In the genomic region with DNA sequence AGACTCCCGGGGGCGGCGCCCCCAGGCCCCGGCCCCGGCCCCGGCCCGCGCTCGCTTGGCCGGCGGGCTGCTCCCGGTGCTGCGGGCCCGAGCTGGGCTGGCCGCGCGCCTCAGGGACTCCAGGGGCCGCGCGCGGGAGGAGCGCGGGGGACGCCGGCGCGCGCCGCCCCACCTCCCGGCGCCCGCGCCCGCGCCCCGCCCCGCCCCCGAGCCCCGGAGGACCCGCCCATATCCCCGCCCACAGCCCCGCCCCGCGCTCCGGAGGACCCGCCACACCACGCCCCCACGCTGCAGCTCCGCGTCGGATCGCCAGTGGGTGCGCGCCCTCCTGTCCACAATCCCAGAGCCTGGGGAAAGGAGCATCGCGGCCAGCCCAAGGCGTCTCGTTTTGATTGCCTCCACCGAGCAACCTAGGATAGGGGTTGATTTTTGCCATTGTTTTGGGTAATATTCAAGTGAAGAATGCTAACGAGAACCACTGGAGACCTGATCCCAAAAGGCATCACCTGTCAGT, we compare ENCODE assay signal across 8 cellular contexts. TPM values are rescaled to one million over a fixed set of nuclear protein-coding genes. Genes with fewer than 3 reads are reported as not detected.
DNase-seq lines count a peak whose midpoint lies in the region; ATAC-seq and TF ChIP-seq lines count a peak whose summit lies in the region.

A gene with protein sequence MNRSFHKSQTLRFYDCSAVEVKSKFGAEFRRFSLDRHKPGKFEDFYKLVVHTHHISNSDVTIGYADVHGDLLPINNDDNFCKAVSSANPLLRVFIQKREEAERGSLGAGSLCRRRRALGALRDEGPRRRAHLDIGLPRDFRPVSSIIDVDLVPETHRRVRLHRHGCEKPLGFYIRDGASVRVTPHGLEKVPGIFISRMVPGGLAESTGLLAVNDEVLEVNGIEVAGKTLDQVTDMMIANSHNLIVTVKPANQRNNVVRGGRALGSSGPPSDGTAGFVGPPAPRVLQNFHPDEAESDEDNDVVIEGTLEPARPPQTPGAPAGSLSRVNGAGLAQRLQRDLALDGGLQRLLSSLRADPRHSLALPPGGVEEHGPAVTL (minus strand): TSS at position 112 of the 514 bp plus-strand sequence. CDS start 166 bp downstream, outside the sequence.

- H3K27ac Mint-ChIP-seq in progenitor cell of endocrine pancreas, result no peak within 1 kb of the TSS

- no peaks in the 10 kb centered on the region for H3K79me2 ChIP-seq in Loucy (ENCODE audit: insufficient read depth, low read length)

- H3K4me3 ChIP-seq in Loucy (ENCODE audit: low read length, poor library complexity, severe bottlenecking), result peak within 1 kb of the TSS; percentile 70
- peak within 1 kb of the TSS; percentile 80 to 84 (median 82) for H3K4me3 ChIP-seq in upper lobe of left lung

- H3K36me3 ChIP-seq in Loucy (ENCODE audit: insufficient read depth, low read length) (no peaks in the 10 kb centered on the region), upper lobe of left lung (no peaks in the 10 kb centered on the region)

- no peaks in the 10 kb centered on the region for H3K9me3 Mint-ChIP-seq in progenitor cell of endocrine pancreas (ENCODE audit: low read depth)

- no peak for TF ChIP-seq EP300 in upper lobe of left lung (IDR thresholded peaks at IDR 0.05)

- H3K27me3 ChIP-seq in Loucy (ENCODE audit: insufficient read depth, low read length, poor library complexity, severe bottlenecking), result no peaks in the 10 kb centered on the region
- H3K27me3 ChIP-seq in upper lobe of left lung, result peaks cover 0 to 13% (median 4%) of the 10 kb centered on the region in 4 donors

- H3K4me1 ChIP-seq in Loucy (ENCODE audit: insufficient read depth, low read length, poor library complexity, severe bottlenecking) (peaks cover 37% of the 10 kb centered on the region), upper lobe of left lung (peaks cover 9 to 18% (median 15%) of the 10 kb centered on the region in 4 donors)

- H3K27ac ChIP-seq in upper lobe of left lung, result peak within 1 kb of the TSS; percentile 15 to 71 (median 35)

- no peaks in the 10 kb centered on the region for H3K36me3 Mint-ChIP-seq in progenitor cell of endocrine pancreas (ENCODE audit: insufficient read depth)

- H3F3A ChIP-seq in Loucy (ENCODE audit: low read depth), result no peaks in the 10 kb centered on the region

- no peaks in the 10 kb centered on the region for H4K20me1 ChIP-seq in Loucy (ENCODE audit: insufficient read depth, low read length, poor library complexity, severe bottlenecking)

- DNase-seq in COLO668 (lab: John Stamatoyannopoulos, UW; ENCODE audit: unreplicated experiment) (peak; percentile 73), SKM-1 (lab: John Stamatoyannopoulos, UW; ENCODE audit: unreplicated experiment) (peak; percentile 28), amniotic epithelial cell (ENCODE audit: low read depth) (peak; percentile 51), left ventricle myocardium superior (peak; percentile 91), progenitor cell of endocrine pancreas (ENCODE audit: low spot score, unreplicated experiment) (peak; percentile 66), upper lobe of left lung (peak; percentile 72 to 96)

- intact Hi-C loops in left ventricle myocardium superior (cut with micrococcal nuclease), result no loop called here

- TF ChIP-seq CTCF in Loucy (conservative IDR thresholded peaks at IDR 0.05; ENCODE audit: low read length) (no peak), progenitor cell of endocrine pancreas (IDR thresholded peaks at IDR 0.05; ENCODE audit: unreplicated experiment) (peak; percentile 8), upper lobe of left lung (IDR thresholded peaks at IDR 0.05) (no peak)

- H3K9me2 ChIP-seq in Loucy (replicated peaks; ENCODE audit: low read depth, low read length), result no peaks in the 10 kb centered on the region

- ATAC-seq in GM21576 (IDR thresholded peaks at IDR 0.05; ENCODE audit: unreplicated experiment) (peak; percentile 62), left ventricle myocardium superior (peak; percentile 96), upper lobe of left lung (ENCODE audit: low FRiP score in 2 of 2) (peak; percentile 83 to 93)

- H3K4me2 ChIP-seq in Loucy (ENCODE audit: low read depth, low read length, poor library complexity, severe bottlenecking), result peak within 1 kb of the TSS; percentile 70

- H3K9ac ChIP-seq in Loucy (ENCODE audit: low read depth, low read length, poor library complexity, severe bottlenecking), result peak within 1 kb of the TSS; percentile 39

- H2AFZ ChIP-seq in Loucy (ENCODE audit: low read length), result peak within 1 kb of the TSS; percentile 78

- 2% methylated on average over 14 of the region's 60 CpGs; no CpG with 5 or more reads in 1 of the 2 donors for WGBS in upper lobe of left lung, 2 donors

- no peaks in the 10 kb centered on the region for H3K4me1 Mint-ChIP-seq in progenitor cell of endocrine pancreas (ENCODE audit: low read depth)

- no peak for TF ChIP-seq POLR2A in upper lobe of left lung (IDR thresholded peaks at IDR 0.05)

- peaks cover 27% of the 10 kb centered on the region for H3K27me3 Mint-ChIP-seq in progenitor cell of endocrine pancreas

- peak within 1 kb of the TSS; percentile 84 for H3K4me3 Mint-ChIP-seq in progenitor cell of endocrine pancreas (ENCODE audit: low read depth)

- H3K9me3 ChIP-seq in Loucy (ENCODE audit: insufficient read depth, low read depth, low read length), result no peaks in the 10 kb centered on the region
- H3K9me3 ChIP-seq in upper lobe of left lung, result no peaks in the 10 kb centered on the region

RNA-seq across cellular contexts. Expression of the gene that starts here (rescaled TPM):
- total RNA-seq in left ventricle myocardium superior (4.0 TPM), progenitor cell of endocrine pancreas (21.5 and 25.8 TPM in 2 replicates), upper lobe of left lung (1 to 10 TPM; 1.4 to 6.1 (median 3.5) TPM)

Comparison
In these comparisons a context has a peak if more than half of its experiments do, and no peak if none do; other contexts are left out.
1. Peak in every context shown above with its lines: DNase-seq, ATAC-seq, H3K4me3 ChIP-seq and H3K27ac ChIP-seq.
2. DNase-seq: peak in every context shown above with its lines; median percentile 91 in left ventricle myocardium superior; 84 in upper lobe of left lung; 73 in COLO668; 66 in progenitor cell of endocrine pancreas; 51 in amniotic epithelial cell; 28 in SKM-1.